In the genomic region with DNA sequence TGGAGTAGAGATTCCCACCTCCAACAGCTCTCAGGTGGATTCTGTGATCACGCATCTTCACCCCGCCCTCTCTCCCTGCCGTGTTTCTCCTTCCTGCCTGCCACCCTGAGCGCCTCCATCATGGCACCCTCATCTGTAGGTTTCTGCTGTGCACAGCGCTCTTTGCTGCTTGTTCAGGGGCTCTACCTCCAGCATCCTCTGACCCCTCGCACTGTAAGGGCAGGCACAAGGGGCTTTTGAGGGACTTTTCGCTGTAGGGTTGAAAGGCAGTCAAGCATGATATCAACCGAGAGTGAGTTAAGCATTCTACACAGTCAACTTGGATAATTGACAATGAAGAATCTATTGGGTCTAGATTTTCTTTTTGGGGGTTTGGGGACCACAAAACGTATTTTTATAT, we compare ENCODE assay signal across 24 cellular contexts.
"Had no signal": no experiment of that assay in that cellular context is flagged by ENCODE, and none has a peak within 500 bp of the region (broad histone marks: within the 10 kb centered on the region; RNA-seq: fewer than 3 reads in every experiment).

No MANE protein-coding gene starts in this region.

- H3K36me3 ChIP-seq: left ventricle myocardium inferior, ovary, right atrium auricular region, right lobe of liver, tibial nerve, uterus had no signal

- H3K4me1 Mint-ChIP-seq: naive thymus-derived CD4-positive, alpha-beta T cell; stimulated activated naive CD8-positive, alpha-beta T cell treated with anti-CD3 and anti-CD28 coated beads, Interleukin-15, amount 100 ng/mL, for 72 hours had no signal

- H3K4me2 ChIP-seq: smooth muscle cell had no signal

- H3K4me3 Mint-ChIP-seq: mesothelial cell of epicardium; naive thymus-derived CD4-positive, alpha-beta T cell; natural killer cell treated with Interleukin-12 subunit alpha and Interleukin-12 subunit beta and Interleukin-15 and Interleukin-18, amount 100 ng/mL, for 72 hours; stimulated activated memory B cell treated with anti-CD40 and anti-IgM and Interleukin-4, amounts not matched to agents 10 μg/mL and 1 μg/mL and 100 μg/mL, for 72 hours; stimulated activated naive CD8-positive, alpha-beta T cell treated with anti-CD3 and anti-CD28 coated beads, Interleukin-15, amount 100 ng/mL, for 72 hours; type B pancreatic cell had no signal

- H3K9me3 ChIP-seq: left ventricle myocardium inferior, mucosa of descending colon, ovary, right atrium auricular region, right lobe of liver, tibial nerve, uterus had no signal

- H3K36me3 Mint-ChIP-seq: mesothelial cell of epicardium; naive thymus-derived CD4-positive, alpha-beta T cell; natural killer cell treated with Interleukin-12 subunit alpha and Interleukin-12 subunit beta and Interleukin-15 and Interleukin-18, amount 100 ng/mL, for 72 hours; stimulated activated memory B cell treated with anti-CD40 and anti-IgM and Interleukin-4, amounts not matched to agents 10 μg/mL and 1 μg/mL and 100 μg/mL, for 72 hours; type B pancreatic cell had no signal

- H3K4me3 ChIP-seq: left ventricle myocardium inferior, lung, mucosa of descending colon, ovary, right atrium auricular region, right lobe of liver, smooth muscle cell, tibial nerve, uterus had no signal

- H3K27me3 Mint-ChIP-seq: stimulated activated memory B cell treated with anti-CD40 and anti-IgM and Interleukin-4, amounts not matched to agents 10 μg/mL and 1 μg/mL and 100 μg/mL, for 72 hours; stimulated activated naive CD8-positive, alpha-beta T cell treated with anti-CD3 and anti-CD28 coated beads, Interleukin-15, amount 100 ng/mL, for 72 hours had no signal

- DNase-seq: islet precursor cell; left ventricle myocardium inferior; mesendoderm; mucosa of descending colon; naive thymus-derived CD4-positive, alpha-beta T cell; ovary; right lobe of liver; stimulated activated CD4-positive, alpha-beta T cell treated with anti-CD3 and anti-CD28 coated beads, Interleukin-1b, Interleukin-23, amount 100 ng/mL, for 48 hours; stimulated activated CD4-positive, alpha-beta T cell treated with anti-CD3 and anti-CD28 coated beads, Interleukin-2, amount 100 ng/mL, for 48 hours; stimulated activated CD4-positive, alpha-beta T cell treated with anti-CD3 and anti-CD28 coated beads, Interleukin-4, amount 100 ng/mL, for 4 hours; stimulated activated CD8-positive, alpha-beta memory T cell treated with anti-CD3 and anti-CD28 coated beads, Interleukin-4, amount 100 ng/mL, for 48 hours; stimulated activated naive CD4-positive, alpha-beta T cell treated with Interleukin-2 at 50 U/mL for 16 hours; stimulated activated naive CD8-positive, alpha-beta T cell treated with anti-CD3 and anti-CD28 coated beads, Interleukin-15, amount 100 ng/mL, for 72 hours; substantia nigra; uterus had no signal

- H3K27ac Mint-ChIP-seq: mesothelial cell of epicardium; naive thymus-derived CD4-positive, alpha-beta T cell; natural killer cell treated with Interleukin-12 subunit alpha and Interleukin-12 subunit beta and Interleukin-15 and Interleukin-18, amount 100 ng/mL, for 72 hours; progenitor cell of endocrine pancreas; stimulated activated memory B cell treated with anti-CD40 and anti-IgM and Interleukin-4, amounts not matched to agents 10 μg/mL and 1 μg/mL and 100 μg/mL, for 72 hours; stimulated activated naive CD8-positive, alpha-beta T cell treated with anti-CD3 and anti-CD28 coated beads, Interleukin-15, amount 100 ng/mL, for 72 hours; type B pancreatic cell had no signal

- H3K4me1 ChIP-seq: left ventricle myocardium inferior, right atrium auricular region, right lobe of liver, uterus had no signal

- ATAC-seq: mucosa of descending colon; naive thymus-derived CD4-positive, alpha-beta T cell; natural killer cell treated with Interleukin-12 subunit alpha and Interleukin-12 subunit beta and Interleukin-15 and Interleukin-18, amount 100 ng/mL, for 72 hours; right lobe of liver; stimulated activated memory B cell treated with anti-CD40 and anti-IgM and Interleukin-4, amounts not matched to agents 10 μg/mL and 1 μg/mL and 100 μg/mL, for 72 hours; stimulated activated naive CD8-positive, alpha-beta T cell treated with anti-CD3 and anti-CD28 coated beads, Interleukin-15, amount 100 ng/mL, for 72 hours had no signal

- H3K27me3 ChIP-seq: ovary, right atrium auricular region, right lobe of liver, tibial nerve, uterus had no signal

- H3K27ac ChIP-seq: left ventricle myocardium inferior, ovary, right atrium auricular region, right lobe of liver, tibial nerve, uterus had no signal

- H3K9me3 Mint-ChIP-seq: mesothelial cell of epicardium; natural killer cell treated with Interleukin-12 subunit alpha and Interleukin-12 subunit beta and Interleukin-15 and Interleukin-18, amount 100 ng/mL, for 72 hours; type B pancreatic cell had no signal
